In the genomic region with DNA sequence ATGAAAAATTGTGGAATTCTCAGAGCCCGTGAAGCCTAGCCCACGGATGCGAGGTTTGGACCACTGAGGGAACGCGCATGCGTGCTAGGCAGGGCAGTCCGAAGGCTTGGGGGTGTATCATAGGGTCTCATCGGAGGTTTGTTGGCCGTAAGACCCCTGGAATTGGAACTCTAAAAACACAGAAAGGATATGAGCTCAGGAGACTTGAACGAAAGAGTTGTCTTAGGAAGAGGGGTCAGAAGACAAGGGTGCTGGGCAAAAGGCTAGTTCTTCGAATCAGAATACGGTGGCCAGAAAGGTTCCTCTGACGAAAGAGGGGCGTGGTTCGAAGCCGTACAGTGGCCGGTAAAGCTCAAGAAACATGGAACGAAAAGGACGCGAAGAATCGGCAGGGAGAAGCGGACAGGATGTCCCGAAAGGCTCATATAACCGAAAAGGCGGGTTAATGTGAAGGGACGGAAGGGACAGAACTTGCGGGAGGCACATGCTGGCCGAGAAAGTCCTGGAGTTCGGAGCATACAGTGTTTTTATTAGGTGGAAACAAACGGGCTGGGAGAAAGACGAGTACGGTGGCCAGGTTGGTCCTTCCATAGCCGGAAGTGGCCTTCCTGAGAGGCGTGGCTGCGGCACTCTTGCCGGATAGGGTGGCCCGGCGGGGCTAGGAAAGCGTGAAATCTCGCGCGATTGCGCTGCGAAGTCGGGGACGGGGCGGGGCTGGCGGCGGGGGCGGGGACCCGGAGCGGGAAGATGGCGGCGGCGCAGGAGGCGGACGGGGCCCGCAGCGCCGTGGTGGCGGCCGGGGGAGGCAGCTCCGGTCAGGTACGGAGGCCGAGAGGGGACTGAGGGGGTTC, we compare ENCODE assay signal across 8 cellular contexts. TPM values are rescaled to one million over a fixed set of nuclear protein-coding genes. Genes with fewer than 3 reads are reported as not detected.
DNase-seq lines count a peak whose midpoint lies in the region; ATAC-seq, FAIRE-seq and TF ChIP-seq lines count a peak whose summit lies in the region.

A gene with protein sequence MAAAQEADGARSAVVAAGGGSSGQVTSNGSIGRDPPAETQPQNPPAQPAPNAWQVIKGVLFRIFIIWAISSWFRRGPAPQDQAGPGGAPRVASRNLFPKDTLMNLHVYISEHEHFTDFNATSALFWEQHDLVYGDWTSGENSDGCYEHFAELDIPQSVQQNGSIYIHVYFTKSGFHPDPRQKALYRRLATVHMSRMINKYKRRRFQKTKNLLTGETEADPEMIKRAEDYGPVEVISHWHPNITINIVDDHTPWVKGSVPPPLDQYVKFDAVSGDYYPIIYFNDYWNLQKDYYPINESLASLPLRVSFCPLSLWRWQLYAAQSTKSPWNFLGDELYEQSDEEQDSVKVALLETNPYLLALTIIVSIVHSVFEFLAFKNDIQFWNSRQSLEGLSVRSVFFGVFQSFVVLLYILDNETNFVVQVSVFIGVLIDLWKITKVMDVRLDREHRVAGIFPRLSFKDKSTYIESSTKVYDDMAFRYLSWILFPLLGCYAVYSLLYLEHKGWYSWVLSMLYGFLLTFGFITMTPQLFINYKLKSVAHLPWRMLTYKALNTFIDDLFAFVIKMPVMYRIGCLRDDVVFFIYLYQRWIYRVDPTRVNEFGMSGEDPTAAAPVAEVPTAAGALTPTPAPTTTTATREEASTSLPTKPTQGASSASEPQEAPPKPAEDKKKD (plus strand): TSS at position 732 of the 851 bp plus-strand sequence. CDS start 16 bp downstream, at position 748.

- H3K9me3 ChIP-seq in right atrium auricular region (no peaks in the 10 kb centered on the region), psoas muscle (no peaks in the 10 kb centered on the region)

- intact Hi-C loops in T-helper 2 cell treated with Interferon-gamma antibody and Interleukin-4, amounts not matched to agents 100 ng/mL and 5 ng/mL, for 36 hours (cut with micrococcal nuclease): loop anchor here (1.0 to 2.0 kb wide), 3 partner anchors 47 to 84 kb away; a partner anchor contains a TSS
- intact Hi-C loops in psoas muscle (cut with DNase I): loop anchor here in 1 of 2 donors (2.0 kb wide), 1 partner anchor 46 kb away; a partner anchor contains a TSS

- H3K4me3 ChIP-seq in right atrium auricular region (peak within 1 kb of the TSS; percentile 89 to 91), psoas muscle (peak within 1 kb of the TSS; percentile 78), urinary bladder (ENCODE audit: low read depth, low read length) (peak within 1 kb of the TSS; percentile 91)

- H3K4me1 ChIP-seq in right atrium auricular region (peaks cover 0 to 54% of the 10 kb centered on the region in 2 donors), psoas muscle (peaks cover 41% of the 10 kb centered on the region), urinary bladder (ENCODE audit: insufficient read depth) (no peaks in the 10 kb centered on the region)

- peak within 1 kb of the TSS; percentile 88 to 93 for H3K27ac ChIP-seq in right atrium auricular region
- H3K27ac ChIP-seq in psoas muscle: peak within 1 kb of the TSS; percentile 97
- H3K27ac ChIP-seq in urinary bladder (ENCODE audit: low read depth): peak within 1 kb of the TSS; percentile 72

- H3K27me3 ChIP-seq in right atrium auricular region: no peaks in the 10 kb centered on the region
- H3K27me3 ChIP-seq in psoas muscle (ENCODE audit: insufficient read depth in 3 of 3, low read length in 2 of 3): no peaks in the 10 kb centered on the region

- peak; percentile 70 for ATAC-seq in HG02973 (IDR thresholded peaks at IDR 0.05; ENCODE audit: unreplicated experiment)
- ATAC-seq in psoas muscle: peak; percentile 96 to 98 (median 96)

- H3K36me3 ChIP-seq in right atrium auricular region: peaks cover 9% of the 10 kb centered on the region
- peaks cover 0 to 10% of the 10 kb centered on the region in 2 donors for H3K36me3 ChIP-seq in psoas muscle (ENCODE audit: insufficient read depth in 1 of 2, low read depth in 1 of 2)
- no peaks in the 10 kb centered on the region for H3K36me3 ChIP-seq in urinary bladder (ENCODE audit: insufficient read depth)

- WGBS in psoas muscle, 3 donors: 0 to 1% (median 1%) methylated on average over 41 to 65 of the region's 65 CpGs
- WGBS in urinary bladder: under 1% methylated on average over 65 of the region's 65 CpGs

- peak; percentile 91 for FAIRE-seq in GM18507 (lab: Jason Lieb, UNC)

- DNase-seq in GM18507 (ENCODE audit: extremely low spot score, insufficient read length, low read depth): peak; percentile 96
- peak; percentile 97 to 98 for DNase-seq in NCI-H1930 (lab: John Stamatoyannopoulos, UW)
- peak; percentile 40 to 97 (median 93) for DNase-seq in anterior cingulate cortex (lab: John Stamatoyannopoulos, UW)
- peak; percentile 95 for DNase-seq in right atrium auricular region (ENCODE audit: low spot score)
- peak; percentile 97 to 99 for DNase-seq in psoas muscle

- peak in 1 of 2 donors; percentile 17 for TF ChIP-seq CTCF in right atrium auricular region (IDR thresholded peaks at IDR 0.05)
- TF ChIP-seq CTCF in psoas muscle (IDR thresholded peaks at IDR 0.05): no peak

RNA-seq across cellular contexts. Expression of the gene that starts here (rescaled TPM):
- total RNA-seq in T-helper 2 cell treated with Interferon-gamma antibody and Interleukin-4, amounts not matched to agents 100 ng/mL and 5 ng/mL, for 36 hours: 73.3 and 80.4 TPM in 2 replicates
- total RNA-seq in right atrium auricular region (10 to 100 TPM; 75.9 to 83.5 TPM), psoas muscle (10 to 100 TPM; 78.4 to 98.7 (median 84.8) TPM), urinary bladder (27.3 TPM)
- polyA plus RNA-seq in psoas muscle (100 to 1,000 TPM in 1 of 3 donors, 10 to 100 TPM in 2; 77.7 to 129 (median 98.3) TPM), urinary bladder (104 TPM)

Comparison
In these comparisons a context has a peak if more than half of its experiments do, and no peak if none do; other contexts are left out.
1. Peak in every context shown above with its lines: DNase-seq, ATAC-seq, H3K4me3 ChIP-seq and H3K27ac ChIP-seq.